In the genomic region with DNA sequence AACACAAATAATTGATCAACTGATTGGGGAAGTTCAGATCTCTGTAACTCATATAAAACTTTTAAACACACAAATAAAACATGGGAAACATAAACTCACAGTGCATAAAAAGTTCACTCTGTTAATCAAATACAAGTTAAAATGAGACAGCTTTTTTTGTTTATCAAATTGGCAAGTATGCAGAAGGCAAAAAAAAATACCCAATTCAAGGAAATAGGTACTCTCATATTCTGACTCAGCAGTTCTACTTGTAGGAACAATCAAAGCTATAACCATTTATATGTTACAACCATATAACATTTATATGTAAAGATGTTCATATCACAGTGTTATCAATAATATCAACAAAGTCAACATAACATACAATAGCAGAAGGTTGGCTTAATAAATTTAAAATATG, we compare ENCODE assay signal across 18 cellular contexts.
DNase-seq lines count a peak whose midpoint lies in the region; ATAC-seq, FAIRE-seq and TF ChIP-seq lines count a peak whose summit lies in the region.
"Had no signal": no experiment of that assay in that cellular context is flagged by ENCODE, and none has a peak within 500 bp of the region (broad histone marks: within the 10 kb centered on the region; RNA-seq: fewer than 3 reads in every experiment).

No MANE protein-coding gene starts in this region.

- no peak for TF ChIP-seq POLR2A in K562 (conservative IDR thresholded peaks at IDR 0.05)
- no peak for TF ChIP-seq POLR2A in Peyer's patch (IDR thresholded peaks at IDR 0.05)

- H2AFZ ChIP-seq in K562 (ENCODE audit: low read depth, low read length) (no peak overlapping the region), osteoblast (ENCODE audit: low read length) (no peak overlapping the region)
- H2AFZ ChIP-seq: GM23338 had no signal

- no peak overlapping the region for H3K27ac Mint-ChIP-seq in CD4-positive, alpha-beta memory T cell
- H3K27ac Mint-ChIP-seq: CD4-positive, alpha-beta T cell; GM23338 had no signal

- no peak for ATAC-seq in K562
- ATAC-seq: GM23338 had no signal

- peaks cover 0 to 7% of the 10 kb centered on the region in 2 experiments; a peak in 2 of 5 replicates for H3K4me1 ChIP-seq in K562 (replicated peaks in 1 of 2; ENCODE audit: control insufficient read depth in 2 of 2, insufficient read depth in 2 of 2, low read length in 2 of 2)
- no peaks in the 10 kb centered on the region for H3K4me1 ChIP-seq in osteoblast (ENCODE audit: insufficient read depth, low read length)
- H3K4me1 ChIP-seq in CD4-positive, alpha-beta memory T cell (ENCODE audit: insufficient read depth, low read length) = no peaks in the 10 kb centered on the region
- no peaks in the 10 kb centered on the region for H3K4me1 ChIP-seq in Peyer's patch

- no peak overlapping the region for H3K4me2 ChIP-seq in K562 (ENCODE audit: insufficient read depth, low read length)
- H3K4me2 ChIP-seq in osteoblast (ENCODE audit: insufficient read depth, low read length) = no peak overlapping the region
- H3K4me2 ChIP-seq: GM23338 had no signal

- CTCF ChIA-PET in K562 (lab: Yijun Ruan, JAX; ENCODE audit: low intra/inter-chr PET ratio) = no interaction called here
- CTCF ChIA-PET in CD4-positive, alpha-beta memory T cell (lab: Charles Lee; ENCODE audit: partially characterized antibody) = no interaction called here

- no peak overlapping the region for H3K4me3 ChIP-seq in K562
- no peak overlapping the region for H3K4me3 ChIP-seq in osteoblast (ENCODE audit: insufficient read depth, low read length)
- no peak overlapping the region for H3K4me3 ChIP-seq in CD4-positive, alpha-beta memory T cell (ENCODE audit: low read length in 2 of 2)
- no peak overlapping the region for H3K4me3 ChIP-seq in Peyer's patch
- H3K4me3 ChIP-seq: GM23338 had no signal

- H3K79me2 ChIP-seq in K562 (ENCODE audit: control insufficient read depth, insufficient read depth, low read length) = no peaks in the 10 kb centered on the region
- H3K79me2 ChIP-seq in osteoblast (ENCODE audit: insufficient read depth, low read length) = no peaks in the 10 kb centered on the region

- DNase-seq in OCI-M1 (lab: John Stamatoyannopoulos, UW) (peak; percentile 1), K562 (ENCODE audit: extremely low read depth in 1 of 4, low spot score in 3 of 4) (no peak), osteoblast (ENCODE audit: insufficient read length, low spot score, missing footprints) (no peak), Peyer's patch (no peak)
- DNase-seq in CD4-positive, alpha-beta memory T cell = no peak
- DNase-seq: ACHN; BE2C; C1 segment of cervical spinal cord; CD4-positive, alpha-beta T cell; DMS153; DMS79; GDM1; HCEC 1CT had no signal

- TF ChIP-seq RAD21 in K562 (CRISPR knock-in tag; conservative IDR thresholded peaks at IDR 0.05 in 1 of 2, IDR thresholded peaks at IDR 0.05 in 1 of 2) = no peak

- H3K9me3 ChIP-seq in K562 (replicated peaks; ENCODE audit: control insufficient read depth, insufficient read depth, low read depth, low read length) (no peaks in the 10 kb centered on the region), osteoblast (ENCODE audit: low read depth, low read length) (no peaks in the 10 kb centered on the region), Peyer's patch (no peaks in the 10 kb centered on the region)
- no peaks in the 10 kb centered on the region for H3K9me3 ChIP-seq in CD4-positive, alpha-beta memory T cell (ENCODE audit: control insufficient read depth in 1 of 2, low read length in 2 of 2)
- H3K9me3 ChIP-seq: BE2C had no signal

- H3K27ac ChIP-seq in C4-2B (peak overlapping the region; percentile 48; the same call in 1 of the 2 replicates), K562 (ENCODE audit: extremely low read depth, low read depth, low read length) (no peak overlapping the region), osteoblast (ENCODE audit: low read depth, low read length) (no peak overlapping the region), Peyer's patch (no peak overlapping the region)
- no peak overlapping the region for H3K27ac ChIP-seq in CD4-positive, alpha-beta memory T cell (ENCODE audit: low read depth, low read length)
- H3K27ac ChIP-seq: HL-60 had no signal

- H3K9me1 ChIP-seq in K562 (ENCODE audit: control insufficient read depth, insufficient read depth, low read length) = no peaks in the 10 kb centered on the region

- H3K4me1 Mint-ChIP-seq in CD4-positive, alpha-beta memory T cell = peaks cover 0 to 10% (median 2%) of the 10 kb centered on the region in 4 donors
- H3K4me1 Mint-ChIP-seq: GM23338 had no signal

- intact Hi-C loops in K562 (cut with micrococcal nuclease) = loop anchor here (5.0 kb wide), 1 partner anchor 126 kb away; no protein-coding TSS in a partner anchor
- intact Hi-C loops in CD4-positive, alpha-beta memory T cell (cut with micrococcal nuclease) = no loop called here

- in situ Hi-C loops in K562 (cut with MboI) = no loop called here

- H4K20me1 ChIP-seq in K562 (replicated peaks; ENCODE audit: control insufficient read depth, insufficient read depth, low read length) (no peaks in the 10 kb centered on the region), osteoblast (ENCODE audit: insufficient read depth, low read length) (no peaks in the 10 kb centered on the region)

- no peak overlapping the region for H3K4me3 Mint-ChIP-seq in CD4-positive, alpha-beta memory T cell
- H3K4me3 Mint-ChIP-seq: CD4-positive, alpha-beta T cell; GM23338 had no signal

- H3K27me3 Mint-ChIP-seq in CD4-positive, alpha-beta memory T cell = no peaks in the 10 kb centered on the region
- H3K27me3 Mint-ChIP-seq: CD4-positive, alpha-beta T cell had no signal

- TF ChIP-seq EP300 in K562 (IDR thresholded peaks at IDR 0.05; ENCODE audit: low read length) = no peak

- BruUV-seq in K562 (replicated peaks; lab: Mats Ljungman, UMichigan) = no TSS peak

- POLR2A ChIA-PET in K562 (lab: Yijun Ruan, JAX) = interaction anchor here (0.6 to 0.7 kb wide), 2 partner anchors 81 to 101 kb away, joined by 3 to 4 read pairs; no protein-coding TSS in a partner anchor
- POLR2A ChIA-PET in CD4-positive, alpha-beta memory T cell (lab: Charles Lee; ENCODE audit: partially characterized antibody) = no interaction called here

- H3K9me3 Mint-ChIP-seq in CD4-positive, alpha-beta memory T cell = no peaks in the 10 kb centered on the region
- H3K9me3 Mint-ChIP-seq: CD4-positive, alpha-beta T cell; GM23338 had no signal

- no peak overlapping the region for H3K9ac ChIP-seq in K562 (ENCODE audit: insufficient read depth in 1 of 2, low read depth in 2 of 2, low read length in 2 of 2)

- H3K36me3 Mint-ChIP-seq in CD4-positive, alpha-beta memory T cell = peaks cover 26 to 40% of the 10 kb centered on the region in 2 donors

- peaks cover 7% of the 10 kb centered on the region; the same call in 1 of the 3 replicates for H3K36me3 ChIP-seq in K562 (ENCODE audit: control insufficient read depth, insufficient read depth, low read length)
- no peaks in the 10 kb centered on the region for H3K36me3 ChIP-seq in osteoblast (ENCODE audit: insufficient read depth, low read length)
- H3K36me3 ChIP-seq in CD4-positive, alpha-beta memory T cell (ENCODE audit: insufficient read depth, low read length) = peaks cover 10% of the 10 kb centered on the region
- peaks cover 0 to 12% (median 0%) of the 10 kb centered on the region in 3 donors for H3K36me3 ChIP-seq in Peyer's patch
- H3K36me3 ChIP-seq: BE2C had no signal

- no peak for FAIRE-seq in K562 (lab: Jason Lieb, UNC)
- FAIRE-seq: GM12892, H54 had no signal

- TF ChIP-seq CTCF in C4-2B (conservative IDR thresholded peaks at IDR 0.05) (no peak), K562 (IDR thresholded peaks at IDR 0.05 in 2 of 3, conservative IDR thresholded peaks at IDR 0.05 in 1 of 3; ENCODE audit: insufficient read depth in 2 of 3, low read depth in 1 of 3, low read length in 3 of 3) (no peak), osteoblast (IDR thresholded peaks at IDR 0.05; ENCODE audit: extremely low read depth, low read depth, low read length) (no peak), Peyer's patch (IDR thresholded peaks at IDR 0.05) (no peak)

- H3K27me3 ChIP-seq in K562 (ENCODE audit: control insufficient read depth in 2 of 2, insufficient read depth in 2 of 2, low read length in 2 of 2) (no peaks in the 10 kb centered on the region), osteoblast (ENCODE audit: insufficient read depth, low read length) (no peaks in the 10 kb centered on the region), Peyer's patch (no peaks in the 10 kb centered on the region)
- no peaks in the 10 kb centered on the region for H3K27me3 ChIP-seq in CD4-positive, alpha-beta memory T cell (ENCODE audit: insufficient read depth, low read length)
- H3K27me3 ChIP-seq: BE2C had no signal

TF ChIP-seq in K562, 482 proteins besides CTCF, POLR2A, EP300 and RAD21:
- TF ChIP-seq NFE2 (IDR thresholded peaks at IDR 0.05; ENCODE audit: low read depth) (peak; percentile 35; the same call in 1 of the 2 replicates), NFE2L1 (tag; IDR thresholded peaks at IDR 0.05; ENCODE audit: borderline replicate concordance, low read depth) (0 out of 2 replicates have a peak, but pooled peaks have one; percentile 30), PPARD (CRISPR knock-in tag; IDR thresholded peaks at IDR 0.05) (no peak), ZNF316 (IDR thresholded peaks at IDR 0.05) (peak; percentile 98), MAFF (IDR thresholded peaks at IDR 0.05; ENCODE audit: low read length) (peak; percentile 86), MAFK (IDR thresholded peaks at IDR 0.05; ENCODE audit: low read length) (peak; percentile 77; the same call in 1 of the 2 replicates), C11orf30 (IDR thresholded peaks at IDR 0.05; ENCODE audit: low read depth) (peak; percentile 92), MEIS2 (IDR thresholded peaks at IDR 0.05; ENCODE audit: partially characterized antibody) (no peak), MAFG (tag; conservative IDR thresholded peaks at IDR 0.05) (peak; percentile 84)
- TF ChIP-seq, protein P1, sequence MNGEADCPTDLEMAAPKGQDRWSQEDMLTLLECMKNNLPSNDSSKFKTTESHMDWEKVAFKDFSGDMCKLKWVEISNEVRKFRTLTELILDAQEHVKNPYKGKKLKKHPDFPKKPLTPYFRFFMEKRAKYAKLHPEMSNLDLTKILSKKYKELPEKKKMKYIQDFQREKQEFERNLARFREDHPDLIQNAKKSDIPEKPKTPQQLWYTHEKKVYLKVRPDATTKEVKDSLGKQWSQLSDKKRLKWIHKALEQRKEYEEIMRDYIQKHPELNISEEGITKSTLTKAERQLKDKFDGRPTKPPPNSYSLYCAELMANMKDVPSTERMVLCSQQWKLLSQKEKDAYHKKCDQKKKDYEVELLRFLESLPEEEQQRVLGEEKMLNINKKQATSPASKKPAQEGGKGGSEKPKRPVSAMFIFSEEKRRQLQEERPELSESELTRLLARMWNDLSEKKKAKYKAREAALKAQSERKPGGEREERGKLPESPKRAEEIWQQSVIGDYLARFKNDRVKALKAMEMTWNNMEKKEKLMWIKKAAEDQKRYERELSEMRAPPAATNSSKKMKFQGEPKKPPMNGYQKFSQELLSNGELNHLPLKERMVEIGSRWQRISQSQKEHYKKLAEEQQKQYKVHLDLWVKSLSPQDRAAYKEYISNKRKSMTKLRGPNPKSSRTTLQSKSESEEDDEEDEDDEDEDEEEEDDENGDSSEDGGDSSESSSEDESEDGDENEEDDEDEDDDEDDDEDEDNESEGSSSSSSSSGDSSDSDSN (IDR thresholded peaks at IDR 0.05; ENCODE audit: borderline replicate concordance in 1 of 2, low read depth in 2 of 2, low read length in 2 of 2) = no peak
